Comparison of ENCODE assay signal across 1 cellular context in genomic region chr17:76672270-76672851, GRCh38.
TF ChIP-seq lines count a peak whose summit lies in the region.

No MANE protein-coding gene starts in this region.

TF ChIP-seq in HepG2, 621 proteins besides CTCF, POLR2A, EP300 and RAD21 (continued from another document and continues in another):
- TF ChIP-seq ATF4 (CRISPR knock-in tag; IDR thresholded peaks at IDR 0.05) (peak in 1 of 2 experiments; percentile 36; a peak in 1 of 4 replicates), RBFOX2 (IDR thresholded peaks at IDR 0.05; ENCODE audit: low read depth, low read length) (no peak), ATF3 (CRISPR knock-in tag; IDR thresholded peaks at IDR 0.05) (no peak), EZH2 (conservative IDR thresholded peaks at IDR 0.05; ENCODE audit: low read depth, low read length) (no peak), CC2D1A (CRISPR knock-in tag; IDR thresholded peaks at IDR 0.05) (0 out of 2 replicates have a peak, but pooled peaks have one; percentile 61), FLYWCH1 (CRISPR knock-in tag; IDR thresholded peaks at IDR 0.05) (no peak), TMF1 (CRISPR knock-in tag; IDR thresholded peaks at IDR 0.05; ENCODE audit: low read depth) (no peak), E2F2 (CRISPR knock-in tag; IDR thresholded peaks at IDR 0.05; ENCODE audit: borderline replicate concordance) (no peak), DMTF1 (CRISPR knock-in tag; IDR thresholded peaks at IDR 0.05) (no peak), SNAPC5 (CRISPR knock-in tag; IDR thresholded peaks at IDR 0.05; ENCODE audit: borderline replicate concordance) (no peak), RELA (CRISPR knock-in tag; IDR thresholded peaks at IDR 0.05) (no peak), YY1 (IDR thresholded peaks at IDR 0.05; ENCODE audit: insufficient read depth, insufficient replicate concordance, low read depth, low read length) (no peak), ZZZ3 (CRISPR knock-in tag; IDR thresholded peaks at IDR 0.05; ENCODE audit: borderline replicate concordance) (no peak), TBP (CRISPR knock-in tag; IDR thresholded peaks at IDR 0.05) (no peak), HOXA5 (CRISPR knock-in tag; IDR thresholded peaks at IDR 0.05) (no peak), ZMYM4 (CRISPR knock-in tag; IDR thresholded peaks at IDR 0.05) (no peak), SPEN (CRISPR knock-in tag; IDR thresholded peaks at IDR 0.05; ENCODE audit: low read depth) (no peak), ZNF512B (CRISPR knock-in tag; IDR thresholded peaks at IDR 0.05; ENCODE audit: borderline replicate concordance) (no peak), ZUFSP (CRISPR knock-in tag; IDR thresholded peaks at IDR 0.05; ENCODE audit: borderline replicate concordance) (no peak), CREBL2 (CRISPR knock-in tag; IDR thresholded peaks at IDR 0.05; ENCODE audit: borderline replicate concordance) (peak; percentile 57; the same call in 1 of the 2 replicates), ZBED4 (CRISPR knock-in tag; IDR thresholded peaks at IDR 0.05; ENCODE audit: borderline replicate concordance) (peak; percentile 19; the same call in 1 of the 2 replicates), SP1 (IDR thresholded peaks at IDR 0.05) (no peak), SP1 (CRISPR knock-in tag; IDR thresholded peaks at IDR 0.05) (no peak), RCOR2 (CRISPR knock-in tag; IDR thresholded peaks at IDR 0.05) (0 out of 2 replicates have a peak, but pooled peaks have one; percentile 40), ZNF597 (CRISPR knock-in tag; IDR thresholded peaks at IDR 0.05) (no peak), MTA1 (CRISPR knock-in tag; IDR thresholded peaks at IDR 0.05; ENCODE audit: borderline replicate concordance) (no peak), NCOA1 (CRISPR knock-in tag; IDR thresholded peaks at IDR 0.05) (no peak), ZNF775 (CRISPR knock-in tag; IDR thresholded peaks at IDR 0.05; ENCODE audit: borderline replicate concordance) (no peak), MYPOP (CRISPR knock-in tag; IDR thresholded peaks at IDR 0.05) (no peak; the same call in 1 of the 2 replicates), ZNF382 (CRISPR knock-in tag; IDR thresholded peaks at IDR 0.05; ENCODE audit: borderline replicate concordance) (no peak), KLF6 (CRISPR knock-in tag; IDR thresholded peaks at IDR 0.05) (0 out of 2 replicates have a peak, but pooled peaks have one; percentile 44), ZNF562 (CRISPR knock-in tag; IDR thresholded peaks at IDR 0.05; ENCODE audit: borderline replicate concordance) (no peak), CERS6 (CRISPR knock-in tag; IDR thresholded peaks at IDR 0.05) (no peak), ZNF766 (CRISPR knock-in tag; IDR thresholded peaks at IDR 0.05; ENCODE audit: borderline replicate concordance) (no peak), ZNF776 (CRISPR knock-in tag; IDR thresholded peaks at IDR 0.05) (no peak), ISX (CRISPR knock-in tag; conservative IDR thresholded peaks at IDR 0.05) (no peak), HNRNPLL (IDR thresholded peaks at IDR 0.05; ENCODE audit: low read depth, low read length, poor library complexity, severe bottlenecking) (no peak), PAXIP1 (CRISPR knock-in tag; conservative IDR thresholded peaks at IDR 0.05) (peak; percentile 82), SSRP1 (CRISPR knock-in tag; IDR thresholded peaks at IDR 0.05) (0 out of 2 replicates have a peak, but pooled peaks have one; percentile 84)
